ENCODE assay signal across 20 cellular contexts in the genomic region with DNA sequence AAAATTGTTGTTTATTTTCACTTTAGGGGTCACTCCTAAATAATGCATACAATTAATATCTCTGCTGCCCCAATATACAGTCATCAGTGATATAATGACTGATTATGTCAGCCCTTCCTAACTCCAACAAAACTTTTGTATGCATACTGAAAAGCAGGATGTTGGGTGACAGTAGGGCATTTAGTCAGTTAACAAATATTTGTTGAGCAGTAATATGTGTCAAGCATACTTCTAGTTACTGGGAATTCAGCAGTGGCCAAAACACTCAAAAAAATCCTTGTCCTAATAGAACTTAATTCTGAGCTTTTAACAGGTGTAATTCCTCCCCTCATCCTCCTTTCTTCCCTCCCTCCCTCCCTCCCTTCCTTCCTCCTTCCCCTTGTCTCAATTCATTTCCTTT.
DNase-seq lines count a peak whose midpoint lies in the region; ATAC-seq and TF ChIP-seq lines count a peak whose summit lies in the region.
"Had no signal": no experiment of that assay in that cellular context is flagged by ENCODE, and none has a peak within 500 bp of the region (broad histone marks: within the 10 kb centered on the region; RNA-seq: fewer than 3 reads in every experiment).

No MANE protein-coding gene starts in this region.

- H3K4me2 ChIP-seq in neuronal stem cell (ENCODE audit: insufficient read depth, low read length, poor library complexity, severe bottlenecking): no peak overlapping the region

- DNase-seq in NCI-H69 (lab: John Stamatoyannopoulos, UW) (peak; percentile 28), astrocyte of the hippocampus (ENCODE audit: low read depth, low spot score) (peak; percentile 1), left lung (no peak), dedifferentiated amniotic fluid mesenchymal stem cell (ENCODE audit: extremely low spot score) (no peak), T1000 (lab: John Stamatoyannopoulos, UW) (no peak), neuronal stem cell (ENCODE audit: low spot score) (no peak), left ventricle myocardium superior (no peak)
- DNase-seq: CD4-positive, alpha-beta memory T cell; DMS79 treated with DMSO at 0.1 percent for 48 hours; GDM1; NCI-H1105 treated with DMSO at 0.1 percent for 48 hours; NCI-H1694 treated with DMSO at 0.1 percent for 48 hours; NCI-H2107; NCI-H2227 treated with DMSO at 0.1 percent for 48 hours; NCI-H524 treated with DMSO at 0.1 percent for 48 hours; OCI-M1 had no signal

- no peak overlapping the region for H3K9ac ChIP-seq in neuronal stem cell (ENCODE audit: low read depth, low read length, poor library complexity)

- H3K79me1 ChIP-seq in neuronal stem cell (ENCODE audit: low read depth, low read length): no peaks in the 10 kb centered on the region

- H3K14ac ChIP-seq in neuronal stem cell (ENCODE audit: low read length): no peak overlapping the region

- H2BK5ac ChIP-seq in neuronal stem cell (ENCODE audit: low read length): no peak overlapping the region

- H3K36me3 ChIP-seq in left lung: no peaks in the 10 kb centered on the region
- no peaks in the 10 kb centered on the region for H3K36me3 ChIP-seq in neuronal stem cell (replicated peaks in 1 of 2; ENCODE audit: control insufficient read depth in 2 of 2, insufficient read depth in 2 of 2, low read length in 2 of 2)
- H3K36me3 ChIP-seq: SJCRH30 had no signal

- H3K27ac ChIP-seq in 22Rv1 (peak overlapping the region; percentile 5; the same call in 1 of the 2 replicates), left lung (no peak overlapping the region), neuronal stem cell (replicated peaks; ENCODE audit: low read length) (no peak overlapping the region)
- H3K27ac ChIP-seq: RWPE1, SJCRH30 had no signal

- H4K91ac ChIP-seq in neuronal stem cell (ENCODE audit: low read depth, low read length, poor library complexity): no peak overlapping the region

- peaks cover 0 to 3% of the 10 kb centered on the region in 2 donors for H3K9me3 ChIP-seq in left lung
- H3K9me3 ChIP-seq in neuronal stem cell (replicated peaks in 1 of 2; ENCODE audit: control insufficient read depth in 2 of 2, insufficient read depth in 1 of 2, low read depth in 1 of 2, low read length in 2 of 2): no peaks in the 10 kb centered on the region
- H3K9me3 ChIP-seq: SJCRH30 had no signal

- H3K4ac ChIP-seq in neuronal stem cell (ENCODE audit: low read length): no peak overlapping the region

- no peak overlapping the region for H2BK12ac ChIP-seq in neuronal stem cell (ENCODE audit: low read length)

- H3K4me3 ChIP-seq in left lung: no peak overlapping the region
- no peak overlapping the region for H3K4me3 ChIP-seq in neuronal stem cell (ENCODE audit: low read length in 2 of 2)
- H3K4me3 ChIP-seq: GM12878, SJCRH30 had no signal

- H3K4me1 ChIP-seq in left lung: no peaks in the 10 kb centered on the region
- H3K4me1 ChIP-seq in neuronal stem cell (ENCODE audit: control insufficient read depth in 2 of 2, insufficient read depth in 1 of 2, low read depth in 1 of 2, low read length in 2 of 2): peaks cover 2 to 12% of the 10 kb centered on the region in 2 donors

- intact Hi-C loops in left lung (cut with DNase I): no loop called here
- intact Hi-C loops in left ventricle myocardium superior (cut with micrococcal nuclease): no loop called here

- H2BK120ac ChIP-seq in neuronal stem cell (ENCODE audit: low read depth, low read length): no peak overlapping the region

- ATAC-seq in left lung (peak; percentile 93), left ventricle myocardium superior (no peak)

- H2AFZ ChIP-seq in neuronal stem cell (ENCODE audit: low read length): no peak overlapping the region

- TF ChIP-seq CTCF in 22Rv1 (IDR thresholded peaks at IDR 0.05): no peak
- no peak for TF ChIP-seq CTCF in left lung (IDR thresholded peaks at IDR 0.05)

- no peak overlapping the region for H2AK5ac ChIP-seq in neuronal stem cell (ENCODE audit: low read depth, low read length)

- H2BK15ac ChIP-seq in neuronal stem cell (ENCODE audit: low read length): no peak overlapping the region

- H3K27me3 ChIP-seq in left lung: no peaks in the 10 kb centered on the region
- H3K27me3 ChIP-seq in neuronal stem cell (ENCODE audit: control insufficient read depth in 3 of 3, insufficient read depth in 3 of 3, low read depth in 1 of 3, low read length in 3 of 3): no peaks in the 10 kb centered on the region
- H3K27me3 ChIP-seq: SJCRH30 had no signal

- no peak overlapping the region for H3K18ac ChIP-seq in neuronal stem cell (ENCODE audit: low read length)

- no peak overlapping the region for H4K8ac ChIP-seq in neuronal stem cell (ENCODE audit: low read depth, low read length)

- H3K23ac ChIP-seq in neuronal stem cell (ENCODE audit: low read depth, low read length, poor library complexity): no peak overlapping the region

Comparison
In these comparisons a context has a peak if more than half of its experiments do, and no peak if none do; other contexts are left out.
1. DNase-seq: peak in NCI-H69 (single experiment) and astrocyte of the hippocampus (single experiment); none in left lung (0 of 2), dedifferentiated amniotic fluid mesenchymal stem cell (single experiment), T1000 (single experiment), neuronal stem cell (single experiment) and left ventricle myocardium superior (single experiment).